Comparison of ENCODE assay signal across 1 cellular context in the genomic region with DNA sequence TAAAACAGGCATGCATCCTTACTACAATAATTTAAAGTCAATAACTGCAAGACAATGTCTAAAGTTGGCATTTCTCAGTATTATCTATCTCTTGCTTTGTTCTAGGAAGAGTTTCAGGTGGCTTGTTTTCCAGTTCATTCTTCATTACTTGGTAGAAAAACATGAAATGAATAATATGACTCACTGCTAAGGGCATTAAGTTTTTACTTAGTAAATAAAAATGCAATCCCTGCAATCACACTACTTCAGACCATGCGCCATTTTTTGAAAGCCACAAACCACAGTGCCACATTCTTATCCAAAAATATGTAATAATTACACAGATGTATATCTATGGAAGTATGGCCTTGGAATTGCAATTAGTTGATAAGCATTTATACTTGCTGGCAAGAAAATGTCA.
TF ChIP-seq lines count a peak whose summit lies in the region.

No MANE protein-coding gene starts in this region.

TF ChIP-seq in IMR-90, 13 proteins besides CTCF, POLR2A, EP300 and RAD21:
- no peak for TF ChIP-seq NFE2L2 (IDR thresholded peaks at IDR 0.05; ENCODE audit: low read depth, low read length)
- TF ChIP-seq CEBPB (IDR thresholded peaks at IDR 0.05; ENCODE audit: low read depth, low read length) = peak; percentile 49; the same call in 1 of the 2 replicates
- 0 out of 2 replicates have a peak, but pooled peaks have one; percentile 6 for TF ChIP-seq BHLHE40 (IDR thresholded peaks at IDR 0.05; ENCODE audit: low read depth, low read length)
- no peak for TF ChIP-seq SMC3 (IDR thresholded peaks at IDR 0.05; ENCODE audit: low read depth, low read length)
- TF ChIP-seq FOS (IDR thresholded peaks at IDR 0.05; ENCODE audit: low read depth, low read length) = 0 out of 2 replicates have a peak, but pooled peaks have one; percentile 12
